ENCODE assay signal across 31 cellular contexts in genomic region chr15:80186597-80186996, GRCh38. TPM values are rescaled to one million over a fixed set of nuclear protein-coding genes. Genes with fewer than 3 reads are reported as not detected.
A peak's percentile ranks its signal among the peaks of the same experiment; 100 is the strongest.
DNase-seq lines count a peak whose midpoint lies in the region; ATAC-seq, FAIRE-seq and TF ChIP-seq lines count a peak whose summit lies in the region.
"Had no signal": no experiment of that assay in that cellular context is flagged by ENCODE, and none has a peak within 500 bp of the region (broad histone marks: within the 10 kb centered on the region; RNA-seq: fewer than 3 reads in every experiment).

No MANE protein-coding gene starts in this region.

- no peaks in the 10 kb centered on the region for H3K9me1 ChIP-seq in K562 (ENCODE audit: control insufficient read depth, insufficient read depth, low read length)

- H3K27ac ChIP-seq in HEK293 (ENCODE audit: extremely low read depth, low read depth, low read length) (no peak overlapping the region), K562 (ENCODE audit: extremely low read depth, low read depth, low read length) (no peak overlapping the region)
- H3K27ac ChIP-seq: 22Rv1; A549; BLaER1; BLaER1 treated with 17β-estradiol and CSF1 and Interleukin-3, amounts not matched to agents 10 nM and 100 nM; C4-2B had no signal

- H3K9me3 ChIP-seq in HEK293 (ENCODE audit: control insufficient read depth, insufficient read depth, low read depth, low read length) (no peaks in the 10 kb centered on the region), K562 (replicated peaks; ENCODE audit: control insufficient read depth, insufficient read depth, low read depth, low read length) (no peaks in the 10 kb centered on the region)
- H3K9me3 ChIP-seq: A549, BE2C, Caco-2 had no signal

- H3K4me2 ChIP-seq in K562 (ENCODE audit: insufficient read depth, low read length): no peak overlapping the region
- H3K4me2 ChIP-seq: A549; BLaER1; BLaER1 treated with 17β-estradiol and CSF1 and Interleukin-3, amounts not matched to agents 10 nM and 100 nM had no signal

- H3K4me3 ChIP-seq in HEK293 (ENCODE audit: low read depth, low read length) (no peak overlapping the region), K562 (no peak overlapping the region)
- H3K4me3 ChIP-seq: A549; BLaER1; BLaER1 treated with 17β-estradiol and CSF1 and Interleukin-3, amounts not matched to agents 10 nM and 100 nM had no signal

- no peaks in the 10 kb centered on the region for H3K4me1 ChIP-seq in HEK293 (ENCODE audit: control insufficient read depth, insufficient read depth, low read length)
- no peaks in the 10 kb centered on the region for H3K4me1 ChIP-seq in K562 (replicated peaks in 1 of 2; ENCODE audit: control insufficient read depth in 2 of 2, insufficient read depth in 2 of 2, low read length in 2 of 2)
- H3K4me1 ChIP-seq: A549, BE2C, Caco-2 had no signal

- H4K20me1 ChIP-seq in K562 (replicated peaks; ENCODE audit: control insufficient read depth, insufficient read depth, low read length): no peaks in the 10 kb centered on the region
- H4K20me1 ChIP-seq: BLaER1; BLaER1 treated with 17β-estradiol and CSF1 and Interleukin-3, amounts not matched to agents 10 nM and 100 nM had no signal

- TF ChIP-seq RAD21 in K562 (CRISPR knock-in tag; conservative IDR thresholded peaks at IDR 0.05 in 1 of 2, IDR thresholded peaks at IDR 0.05 in 1 of 2): no peak

- H3K36me3 ChIP-seq in HEK293 (ENCODE audit: control insufficient read depth in 2 of 2, insufficient read depth in 1 of 2, low read length in 2 of 2) (peaks cover 0 to 52% of the 10 kb centered on the region in 2 experiments; a peak in 1 of 3 replicates), K562 (ENCODE audit: control insufficient read depth, insufficient read depth, low read length) (peaks cover 68% of the 10 kb centered on the region; the same call in 2 of the 3 replicates)
- H3K36me3 ChIP-seq: BE2C had no signal

- no TSS peak for BruUV-seq in K562 (replicated peaks; lab: Mats Ljungman, UMichigan)

- no peak for ATAC-seq in K562
- no peak for ATAC-seq in HG02981 (IDR thresholded peaks at IDR 0.05; ENCODE audit: unreplicated experiment)
- no peak for ATAC-seq in HG03432 (IDR thresholded peaks at IDR 0.05; ENCODE audit: unreplicated experiment)
- ATAC-seq: A549; CD8-positive, alpha-beta T cell had no signal

- POLR2A ChIA-PET in HEK293 (lab: Yijun Ruan, JAX): no interaction called here
- POLR2A ChIA-PET in K562 (lab: Yijun Ruan, JAX): interaction anchor here (0.7 to 1.6 kb wide), 2 partner anchors 10 to 333 kb away, joined by 4 read pairs; no protein-coding TSS in a partner anchor

- no peak for DNase-seq in K562 (ENCODE audit: extremely low read depth in 1 of 4, low spot score in 3 of 4)
- DNase-seq in islet precursor cell: peak; percentile 1
- DNase-seq in 8988T: no peak
- DNase-seq: ACHN; AML-193; BE2C; Caco-2; Calu3; CD4-positive, alpha-beta memory T cell; CD4-positive, alpha-beta T cell; CD4-positive, CD25-positive, alpha-beta regulatory T cell; CD8-positive, alpha-beta memory T cell; CD8-positive, alpha-beta T cell; COR-L47; DMS 273 treated with DMSO at 0.1 percent for 48 hours; DMS153; DMS53; DMS79; DMS79 treated with DMSO at 0.1 percent for 48 hours; DND-41; EL had no signal

- CTCF ChIA-PET in HEK293 (lab: Yijun Ruan, JAX): no interaction called here
- CTCF ChIA-PET in K562 (lab: Yijun Ruan, JAX; ENCODE audit: low intra/inter-chr PET ratio): no interaction called here

- TF ChIP-seq CTCF in HEK293 (tag by site-specific recombination; IDR thresholded peaks at IDR 0.05) (no peak), K562 (IDR thresholded peaks at IDR 0.05 in 2 of 3, conservative IDR thresholded peaks at IDR 0.05 in 1 of 3; ENCODE audit: insufficient read depth in 2 of 3, low read depth in 1 of 3, low read length in 3 of 3) (no peak)

- no peak for FAIRE-seq in K562 (lab: Jason Lieb, UNC)
- FAIRE-seq: A204.1, A549, D721Med had no signal

- no peak for TF ChIP-seq EP300 in K562 (IDR thresholded peaks at IDR 0.05; ENCODE audit: low read length)

- no peaks in the 10 kb centered on the region for H3K27me3 ChIP-seq in K562 (ENCODE audit: control insufficient read depth in 2 of 2, insufficient read depth in 2 of 2, low read length in 2 of 2)
- H3K27me3 ChIP-seq: BE2C; BLaER1; BLaER1 treated with 17β-estradiol and CSF1 and Interleukin-3, amounts not matched to agents 10 nM and 100 nM had no signal

- intact Hi-C loops in K562 (cut with micrococcal nuclease): no loop called here

- no peak overlapping the region for H3K9ac ChIP-seq in K562 (ENCODE audit: insufficient read depth in 1 of 2, low read depth in 2 of 2, low read length in 2 of 2)
- H3K9ac ChIP-seq: BLaER1; BLaER1 treated with 17β-estradiol and CSF1 and Interleukin-3, amounts not matched to agents 10 nM and 100 nM had no signal

- H2AFZ ChIP-seq in K562 (ENCODE audit: low read depth, low read length): no peak overlapping the region

- no peaks in the 10 kb centered on the region for H3K79me2 ChIP-seq in K562 (ENCODE audit: control insufficient read depth, insufficient read depth, low read length)

- TF ChIP-seq POLR2A in K562 (conservative IDR thresholded peaks at IDR 0.05): no peak

- in situ Hi-C loops in K562 (cut with MboI): no loop called here

- 100% methylated on average over 1 of the region's 1 CpG for WGBS in K562 (ENCODE audit: insufficient coverage, low coverage, missing lambda C conversion rate)

TF ChIP-seq in HEK293, 187 proteins besides CTCF, POLR2A, EP300 and RAD21:
- peak; percentile 82 for TF ChIP-seq ZNF10 (tag by site-specific recombination; IDR thresholded peaks at IDR 0.05)
- no peak for TF ChIP-seq EGR2 (tag by site-specific recombination; IDR thresholded peaks at IDR 0.05; ENCODE audit: low read depth)

TF ChIP-seq in K562, 482 proteins besides CTCF, POLR2A, EP300 and RAD21:
- TF ChIP-seq TRIM28 (IDR thresholded peaks at IDR 0.05) (no peak), ZNF134 (CRISPR knock-in tag; conservative IDR thresholded peaks at IDR 0.05) (peak; percentile 83)

RNA-seq across cellular contexts. Expression of gene FAH, which starts 33.8 kb away (rescaled TPM):
- 56.0 and 108 TPM in 2 replicates for total RNA-seq in K562 (2011; cell fraction: chromatin; rRNA removed; ENCODE audit: low replicate concordance)
- total RNA-seq in K562 (2011; cell fraction: nucleolus; rRNA removed): 63.9 and 67.4 TPM in 2 replicates
- 79.6 and 83.7 TPM in 2 replicates for total RNA-seq in K562 (2011; cell fraction: nucleoplasm; rRNA removed)
- total RNA-seq in K562 (2014; rRNA removed): 89.0 and 100 TPM in 2 replicates
- total RNA-seq in K562 (2014; rRNA removed; fragmentation: Illumina TruSeq; extraction: Trizol): 51.1 and 66.8 TPM in 2 replicates
- total RNA-seq in K562 (2015; rRNA removed; fragmentation: Illumina TruSeq; extraction: Trizol): 103 and 107 TPM in 2 replicates
- 117 and 121 TPM in 2 replicates for total RNA-seq in K562 (2021)
- 64.8 and 69.7 TPM in 2 replicates for polyA plus RNA-seq in K562 (2011; rRNA removed)
- polyA plus RNA-seq in K562 (2011; cell fraction: cytosol; rRNA removed): 77.3 and 116 TPM in 2 replicates
- 114 and 173 TPM in 2 replicates for polyA plus RNA-seq in K562 (2011; cell fraction: nucleus; rRNA removed)
- 158 and 187 TPM in 2 replicates for polyA plus RNA-seq in K562 (2012)
- 122 and 129 TPM in 2 replicates for polyA plus RNA-seq in K562 (2014; fragmentation: Illumina TruSeq; extraction: Trizol)
- polyA plus RNA-seq in K562 (2014; fragmentation: Nextera tagmentation; extraction: Ambion mirVana): 100 to 1,000 TPM; 302 to 310 TPM
- polyA plus RNA-seq in K562 (2014; rRNA removed): 80.7 and 95.4 TPM in 2 replicates
- 80.7 and 150 TPM in 2 replicates for polyA minus RNA-seq in K562 (2011; rRNA and poly(A)+ RNA removed)
- polyA minus RNA-seq in K562 (2011; cell fraction: cytosol; rRNA and poly(A)+ RNA removed): 62.9 and 87.4 TPM in 2 replicates
- polyA minus RNA-seq in K562 (2011; cell fraction: nucleus; rRNA and poly(A)+ RNA removed): 44.5 and 46.4 TPM in 2 replicates
